12 cellular contexts compared by ENCODE assay signal in the genomic region with DNA sequence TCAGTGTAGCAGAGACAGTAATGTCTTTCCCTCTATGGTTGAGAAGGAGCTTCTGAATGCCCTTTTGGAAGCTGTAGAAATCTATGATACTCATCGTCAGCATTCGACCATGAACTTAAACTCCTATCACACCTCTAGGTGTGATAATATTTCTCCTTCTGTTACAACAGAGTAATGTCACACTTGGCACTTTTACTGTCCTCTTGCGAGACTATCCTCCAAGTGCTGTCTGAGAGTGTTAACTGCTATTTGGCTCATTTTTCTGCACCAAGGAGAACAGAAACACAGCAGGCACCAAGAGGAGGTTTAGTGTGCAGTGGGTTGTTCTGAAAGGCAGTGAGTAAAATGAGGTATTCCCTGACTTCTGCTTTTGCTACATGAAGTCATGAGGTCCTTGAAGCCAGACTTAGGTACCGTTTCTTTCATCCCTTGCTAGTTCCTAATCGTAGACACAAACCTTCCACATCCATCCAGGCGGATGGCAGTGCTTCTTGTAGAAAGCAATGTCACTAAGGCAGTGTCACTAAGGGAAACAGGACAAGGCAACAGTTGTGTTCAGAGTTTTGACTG.
DNase-seq lines count a peak whose midpoint lies in the region; ATAC-seq and TF ChIP-seq lines count a peak whose summit lies in the region.
"Had no signal": no experiment of that assay in that cellular context is flagged by ENCODE, and none has a peak within 500 bp of the region (broad histone marks: within the 10 kb centered on the region; RNA-seq: fewer than 3 reads in every experiment).

No MANE protein-coding gene starts in this region.

- no peak overlapping the region for H3K4me3 ChIP-seq in MM.1S (ENCODE audit: low read length)
- H3K4me3 ChIP-seq in SJCRH30 = no peak overlapping the region
- peak overlapping the region in 1 of 59 donors; percentile 6 for H3K4me3 ChIP-seq in dorsolateral prefrontal cortex
- H3K4me3 ChIP-seq: ascending aorta had no signal

- H3K4me1 Mint-ChIP-seq in effector memory CD8-positive, alpha-beta T cell (ENCODE audit: low read depth in 2 of 2) = peaks cover 85 to 96% of the 10 kb centered on the region in 2 donors

- peaks cover 74% of the 10 kb centered on the region for H4K20me1 ChIP-seq in MM.1S (ENCODE audit: insufficient read depth, low read length)

- H3K27ac ChIP-seq in MM.1S (ENCODE audit: low read length) = no peak overlapping the region
- H3K27ac ChIP-seq in SJCRH30 = no peak overlapping the region
- peak overlapping the region in 16 of 59 donors; percentile 2 to 56 (median 17) for H3K27ac ChIP-seq in dorsolateral prefrontal cortex
- H3K27ac ChIP-seq: ascending aorta had no signal

- H3K9ac ChIP-seq in MM.1S (ENCODE audit: low read length) = no peak overlapping the region

- peak overlapping the region; percentile 7 for H3K4me2 ChIP-seq in MM.1S (ENCODE audit: low read depth, low read length)

- no peaks in the 10 kb centered on the region for H3K9me2 ChIP-seq in MM.1S (replicated peaks; ENCODE audit: insufficient read depth, low read length)

- no peaks in the 10 kb centered on the region for H3K9me3 Mint-ChIP-seq in effector memory CD8-positive, alpha-beta T cell
- H3K9me3 Mint-ChIP-seq: nephron had no signal

- CTCF ChIA-PET in GM10248 (lab: Yijun Ruan, JAX) = interaction anchor here (0.8 to 1.2 kb wide), 4 partner anchors 11 to 43 kb away, joined by 3 to 4 read pairs (median 3); no protein-coding TSS in a partner anchor

- TF ChIP-seq CTCF in GM10248 (IDR thresholded peaks at IDR 0.05; ENCODE audit: control extremely low read depth, extremely low read depth, low read depth, missing control alignments) = no peak
- no peak for TF ChIP-seq CTCF in MM.1S (IDR thresholded peaks at IDR 0.05; ENCODE audit: low read length)
- no peak for TF ChIP-seq CTCF in dorsolateral prefrontal cortex (IDR thresholded peaks at IDR 0.05 in 54 of 56, conservative IDR thresholded peaks at IDR 0.05 in 2 of 56; ENCODE audit: low read depth in 1 of 56, partially characterized antibody in 56 of 56)

- peak overlapping the region; percentile 95 to 97 for H3K27ac Mint-ChIP-seq in effector memory CD8-positive, alpha-beta T cell
- H3K27ac Mint-ChIP-seq: nephron had no signal

- POLR2A ChIA-PET in GM10248 (lab: Yijun Ruan, JAX) = no interaction called here

- H3K36me3 ChIP-seq in MM.1S (replicated peaks; ENCODE audit: insufficient read depth, low read length) = peaks cover 58% of the 10 kb centered on the region
- peaks cover 8% of the 10 kb centered on the region; the same call in 1 of the 2 replicates for H3K36me3 ChIP-seq in SJCRH30
- H3K36me3 ChIP-seq: ascending aorta had no signal

- H3K27me3 Mint-ChIP-seq in effector memory CD8-positive, alpha-beta T cell = no peaks in the 10 kb centered on the region

- H3K4me1 ChIP-seq in MM.1S (ENCODE audit: low read length) (peaks cover 78% of the 10 kb centered on the region), SJCRH30 (peaks cover 17% of the 10 kb centered on the region)
- H3K4me1 ChIP-seq: ascending aorta had no signal

- H3K79me2 ChIP-seq in MM.1S (ENCODE audit: low read length) = peaks cover 100% of the 10 kb centered on the region

- ATAC-seq in GM18868 (IDR thresholded peaks at IDR 0.05; ENCODE audit: unreplicated experiment) = peak; percentile 33
- peak; percentile 58 for ATAC-seq in effector memory CD8-positive, alpha-beta T cell (replicated peaks)

- no peak overlapping the region for H2AFZ ChIP-seq in MM.1S (ENCODE audit: low read length)

- H3F3A ChIP-seq in MM.1S (ENCODE audit: insufficient read depth, low read length) = peaks cover 52% of the 10 kb centered on the region

- H3K4me3 Mint-ChIP-seq in effector memory CD8-positive, alpha-beta T cell = peak overlapping the region; percentile 72 to 80
- H3K4me3 Mint-ChIP-seq: nephron had no signal

- DNase-seq in GM10248 (ENCODE audit: extremely low spot score) (peak; percentile 49), MM.1S (no peak), foreskin melanocyte (no peak), SJCRH30 (no peak), dorsolateral prefrontal cortex (no peak), NCI-H187 (lab: John Stamatoyannopoulos, UW) (no peak)
- no peak for DNase-seq in effector memory CD8-positive, alpha-beta T cell
- DNase-seq: activated CD4-positive, alpha-beta T cell treated with anti-CD3 and anti-CD28 coated beads, Interleukin-2, amount 50 U/mL, for 1 hour; Karpas-422 had no signal

- no peaks in the 10 kb centered on the region for H3K9me3 ChIP-seq in MM.1S (replicated peaks; ENCODE audit: insufficient read depth, low read length)
- H3K9me3 ChIP-seq in SJCRH30 (replicated peaks) = no peaks in the 10 kb centered on the region
- H3K9me3 ChIP-seq: ascending aorta had no signal

- intact Hi-C loops in dorsolateral prefrontal cortex (cut with DNase I) = no loop called here

- H3K27me3 ChIP-seq in MM.1S (replicated peaks; ENCODE audit: insufficient read depth, low read length) (no peaks in the 10 kb centered on the region), SJCRH30 (no peaks in the 10 kb centered on the region), dorsolateral prefrontal cortex (peaks cover 0 to 65% (median 0%) of the 10 kb centered on the region in 45 donors)
- H3K27me3 ChIP-seq: ascending aorta had no signal

- H3K36me3 Mint-ChIP-seq in effector memory CD8-positive, alpha-beta T cell (ENCODE audit: insufficient read depth) = peaks cover 98% of the 10 kb centered on the region
